Comparison of ENCODE assay signal across 11 cellular contexts in genomic region chr5:159820692-159821091, GRCh38.
"Had no signal": no experiment of that assay in that cellular context is flagged by ENCODE, and none has a peak within 500 bp of the region (broad histone marks: within the 10 kb centered on the region; RNA-seq: fewer than 3 reads in every experiment).

No MANE protein-coding gene starts in this region.

- DNase-seq: effector memory CD4-positive, alpha-beta T cell; immature natural killer cell; naive thymus-derived CD8-positive, alpha-beta T cell; stimulated activated CD4-positive, alpha-beta T cell treated with anti-CD3 and anti-CD28 coated beads, Interleukin-12 subunit alpha, Interleukin-12 subunit beta, amount 100 ng/mL, for 4 hours; stimulated activated naive CD8-positive, alpha-beta T cell treated with anti-CD3 and anti-CD28 coated beads, Interleukin-15, Interleukin-2, amounts not matched to agents 100 U/mL and 50 U/mL, for 24 hours had no signal

- H3K4me3 ChIP-seq: mucosa of descending colon, sigmoid colon, skin epidermis, tibial nerve, uterus had no signal

- H3K27me3 ChIP-seq: sigmoid colon, tibial nerve, uterus had no signal

- H3K4me1 ChIP-seq: sigmoid colon had no signal

- H3K36me3 ChIP-seq: neutrophil, sigmoid colon, tibial nerve, uterus had no signal

- H3K27ac ChIP-seq: neutrophil had no signal

- H3K9me3 ChIP-seq: mucosa of descending colon, neutrophil, sigmoid colon, tibial nerve, uterus had no signal
